ENCODE assay signal across 8 cellular contexts in genomic region chr2:42047488-42048317, GRCh38. TPM values are rescaled to one million over a fixed set of nuclear protein-coding genes. Genes with fewer than 3 reads are reported as not detected.
DNase-seq lines count a peak whose midpoint lies in the region; ATAC-seq and TF ChIP-seq lines count a peak whose summit lies in the region.

Gene PKDCC, plus strand, starts transcription at chr2:42048021. Its CDS starts 179 bp downstream, at chr2:42048200.

- H3K9me3 ChIP-seq in Panc1 (ENCODE audit: control insufficient read depth, insufficient read depth, low read depth, low read length) (no peaks in the 10 kb centered on the region), iPS DF 6.9 (ENCODE audit: control insufficient read depth, insufficient read depth, low read length) (no peaks in the 10 kb centered on the region)

- in situ Hi-C loops in Panc1 (cut with HindIII; ENCODE audit: low pct_unique_long_range_greater_than_20kb, low sequenced_read_pairs) = no loop called here
- in situ Hi-C loops in brain microvascular endothelial cell (cut with HindIII; ENCODE audit: low pct_ligation_motif_present, low sequenced_read_pairs) = no loop called here

- H3K4me3 ChIP-seq in Panc1 (ENCODE audit: low read depth in 2 of 2, low read length in 2 of 2) (peak within 1 kb of the TSS; percentile 62 to 64), brain microvascular endothelial cell (ENCODE audit: low read depth, low read length) (peak within 1 kb of the TSS; percentile 76), iPS DF 6.9 (ENCODE audit: low read length) (peak within 1 kb of the TSS; percentile 48)

- H3K27ac ChIP-seq in Panc1 (ENCODE audit: low read length) (peak within 1 kb of the TSS; percentile 51), brain microvascular endothelial cell (peak within 1 kb of the TSS; percentile 57), iPS DF 6.9 (ENCODE audit: low read length) (no peak within 1 kb of the TSS)

- no CpG with 5 or more reads among the region's 111 CpGs for WGBS in iPS DF 6.9 (ENCODE audit: insufficient coverage, insufficient read length)

- POLR2A ChIA-PET in Panc1 (lab: Charles Lee) = no interaction called here

- CTCF ChIA-PET in Panc1 (lab: Charles Lee) = no interaction called here

- no TSS peak for BruUV-seq in Panc1 (replicated peaks; lab: Mats Ljungman, UMichigan)

- intact Hi-C loops in Panc1 (cut with micrococcal nuclease; ENCODE audit: unreplicated experiment) = no loop called here

- peaks cover 36% of the 10 kb centered on the region for H3K4me1 ChIP-seq in Panc1 (ENCODE audit: control insufficient read depth, insufficient read depth, low read length)
- H3K4me1 ChIP-seq in iPS DF 6.9 (ENCODE audit: control insufficient read depth, insufficient read depth, low read length) = peaks cover 11% of the 10 kb centered on the region

- H3K36me3 ChIP-seq in Panc1 (ENCODE audit: control insufficient read depth, insufficient read depth, low read length) = no peaks in the 10 kb centered on the region
- H3K36me3 ChIP-seq in brain microvascular endothelial cell (replicated peaks) = peaks cover 2% of the 10 kb centered on the region
- H3K36me3 ChIP-seq in iPS DF 6.9 (ENCODE audit: control insufficient read depth, insufficient read depth, low read length) = no peaks in the 10 kb centered on the region

- DNase-seq in stimulated activated CD4-positive, alpha-beta T cell treated with anti-CD3 and anti-CD28 coated beads, Interleukin-12 subunit alpha, Interleukin-12 subunit beta, amount 100 ng/mL, for 4 hours = peak; percentile 8
- no peak for DNase-seq in stimulated activated CD4-positive, alpha-beta T cell treated with anti-CD3 and anti-CD28 coated beads, Interleukin-1b, Interleukin-23, amount 100 ng/mL, for 48 hours
- DNase-seq in Panc1 (ENCODE audit: low read depth, low spot score) (no peak), brain microvascular endothelial cell (no peak), iPS DF 6.9 (ENCODE audit: low read depth, low spot score) (no peak), pulmonary artery endothelial cell (ENCODE audit: low read depth, low spot score) (peak; percentile 45), NCI-H446 treated with DMSO at 0.1 percent for 48 hours (lab: John Stamatoyannopoulos, UW) (no peak)

- TF ChIP-seq CTCF in Panc1 (IDR thresholded peaks at IDR 0.05) (no peak), brain microvascular endothelial cell (IDR thresholded peaks at IDR 0.05; ENCODE audit: low read depth, low read length, missing control alignments) (no peak)

- peak; percentile 49 for ATAC-seq in HG02884 (IDR thresholded peaks at IDR 0.05; ENCODE audit: unreplicated experiment)
- peak; percentile 87 for ATAC-seq in Panc1

- H3K27me3 ChIP-seq in Panc1 (ENCODE audit: control insufficient read depth, insufficient read depth, low read length) (no peaks in the 10 kb centered on the region), brain microvascular endothelial cell (replicated peaks) (no peaks in the 10 kb centered on the region), iPS DF 6.9 (ENCODE audit: control insufficient read depth, insufficient read depth, low read length) (peaks cover 7% of the 10 kb centered on the region; the same call in 1 of the 2 replicates)

RNA-seq across cellular contexts. Expression of gene PKDCC, which starts in this region (rescaled TPM):
- total RNA-seq in Panc1 (2021; ENCODE audit: unreplicated experiment) = 14.8 TPM
- polyA plus RNA-seq in Panc1 (2012; ENCODE audit: insufficient read length) = 18.7 TPM
- 2.2 and 3.9 TPM in 2 replicates for total RNA-seq in pulmonary artery endothelial cell

Comparison
In these comparisons a context has a peak if more than half of its experiments do, and no peak if none do; other contexts are left out.
1. DNase-seq: peak in stimulated activated CD4-positive, alpha-beta T cell treated with anti-CD3 and anti-CD28 coated beads, Interleukin-12 subunit alpha, Interleukin-12 subunit beta, amount 100 ng/mL, for 4 hours (single experiment) and pulmonary artery endothelial cell (single experiment); none in stimulated activated CD4-positive, alpha-beta T cell treated with anti-CD3 and anti-CD28 coated beads, Interleukin-1b, Interleukin-23, amount 100 ng/mL, for 48 hours (single experiment), Panc1 (single experiment), brain microvascular endothelial cell (single experiment), iPS DF 6.9 (single experiment) and NCI-H446 treated with DMSO at 0.1 percent for 48 hours (single experiment).
2. Peak in every context shown above with its lines, with median percentiles within 50 percentile points of each other: H3K4me3 ChIP-seq.